In the genomic region with DNA sequence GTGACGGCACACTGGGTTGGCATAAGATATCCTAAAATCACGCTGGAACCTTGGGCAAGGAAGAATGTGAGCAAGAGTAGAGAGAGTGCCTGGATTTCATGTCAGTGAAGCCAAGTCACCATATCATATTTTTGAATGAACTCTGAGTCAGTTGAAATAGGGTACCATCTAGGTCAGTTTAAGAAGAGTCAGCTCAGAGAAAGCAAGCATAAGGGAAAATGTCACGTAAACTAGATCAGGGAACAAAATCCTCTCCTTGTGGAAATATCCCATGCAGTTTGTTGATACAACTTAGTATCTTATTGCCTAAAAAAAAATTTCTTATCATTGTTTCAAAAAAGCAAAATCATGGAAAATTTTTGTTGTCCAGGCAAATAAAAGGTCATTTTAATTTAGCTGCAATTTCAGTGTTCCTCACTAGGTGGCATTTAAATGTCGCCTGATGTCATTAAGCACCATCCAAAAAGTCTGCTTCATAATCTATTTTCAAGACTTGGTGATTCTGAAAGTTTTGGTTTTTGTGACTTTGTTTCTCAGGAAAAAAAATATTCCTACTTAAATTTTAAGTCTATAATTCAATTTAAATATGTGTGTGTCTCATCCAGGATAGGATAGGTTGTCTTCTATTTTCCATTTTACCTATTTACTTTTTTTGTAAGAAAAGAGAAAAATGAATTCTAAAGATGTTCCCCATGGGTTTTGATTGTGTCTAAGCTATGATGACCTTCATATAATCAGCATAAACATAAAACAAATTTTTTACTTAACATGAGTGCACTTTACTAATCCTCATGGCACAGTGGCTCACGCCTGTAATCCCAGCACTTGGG, we compare ENCODE assay signal across 8 cellular contexts. TPM values are rescaled to one million over a fixed set of nuclear protein-coding genes. Genes with fewer than 3 reads are reported as not detected.
A peak's percentile ranks its signal among the peaks of the same experiment; 100 is the strongest.
DNase-seq lines count a peak whose midpoint lies in the region; ATAC-seq and TF ChIP-seq lines count a peak whose summit lies in the region.

No MANE protein-coding gene starts in this region.

- peak; percentile 76 to 79 for TF ChIP-seq CTCF in brain (conservative IDR thresholded peaks at IDR 0.05)
- TF ChIP-seq CTCF in lower leg skin (IDR thresholded peaks at IDR 0.05): no peak

- DNase-seq in COR-L47 (lab: John Stamatoyannopoulos, UW) (peak; percentile 31), NCI-H748 (lab: John Stamatoyannopoulos, UW; ENCODE audit: unreplicated experiment) (peak; percentile 60), left colon (no peak), lower leg skin (ENCODE audit: low spot score in 2 of 2) (no peak)
- no peak for DNase-seq in stimulated activated CD4-positive, alpha-beta T cell treated with anti-CD3 and anti-CD28 coated beads, Interleukin-4, amount 100 ng/mL, for 4 hours

- H3K4me1 Mint-ChIP-seq in brain: no peaks in the 10 kb centered on the region

- H3K27ac Mint-ChIP-seq in brain: no peak overlapping the region

- TF ChIP-seq POLR2A in lower leg skin (IDR thresholded peaks at IDR 0.05): no peak

- 70 to 71% methylated on average over 5 of the region's 5 CpGs for WGBS in lower leg skin, 2 donors

- H3K4me3 ChIP-seq in lower leg skin (ENCODE audit: low read depth, poor library complexity, severe bottlenecking): no peak overlapping the region

- intact Hi-C loops in left colon (cut with DNase I, micrococcal nuclease) (loop anchor here in 1 of 2 donors (5.0 kb wide), 1 partner anchor 145 kb away; no protein-coding TSS in a partner anchor), lower leg skin (cut with DNase I; ENCODE audit: low total_unique reads) (loop anchor here (5.0 kb wide), 1 partner anchor 145 kb away; no protein-coding TSS in a partner anchor)

- no peaks in the 10 kb centered on the region for H3K36me3 Mint-ChIP-seq in brain

- ATAC-seq in GM21515 (IDR thresholded peaks at IDR 0.05; ENCODE audit: unreplicated experiment) (peak; percentile 67), left colon (peak; percentile 47), GM18909 (IDR thresholded peaks at IDR 0.05; ENCODE audit: poor library complexity, unreplicated experiment) (no peak)

- H3K27me3 Mint-ChIP-seq in brain: peaks cover 5% of the 10 kb centered on the region

- H3K9me3 Mint-ChIP-seq in brain: peaks cover 5 to 21% (median 13%) of the 10 kb centered on the region in 5 experiments

- no peak overlapping the region for H3K4me3 Mint-ChIP-seq in brain

RNA-seq across cellular contexts. Expression of a gene that starts 19.6 kb away (rescaled TPM):
- 2.4 TPM for polyA plus RNA-seq in brain (ENCODE audit: insufficient read depth, low read depth, low replicate concordance)
- total RNA-seq in left colon (10 to 100 TPM in 1 of 2 donors, 1 to 10 TPM in 1; 7.8 to 10.9 TPM), lower leg skin (1 to 10 TPM in 1 of 4 donors, under 1 TPM in 2, not detected in 1; 0.08 to 1.5 (median 0.45) TPM)

RNA-seq across cellular contexts. Expression of a gene that starts 20.1 kb away (rescaled TPM):
- polyA plus RNA-seq in brain (ENCODE audit: insufficient read depth, low read depth, low replicate concordance): 27.5 TPM
- 10 to 100 TPM; 20.7 to 21.2 TPM for total RNA-seq in left colon
- total RNA-seq in lower leg skin: 10 to 100 TPM in 1 of 4 donors, 1 to 10 TPM in 3; 5.2 to 10.9 (median 7.6) TPM

RNA-seq across cellular contexts. Expression of a gene that starts 31.4 kb away (rescaled TPM):
- polyA plus RNA-seq in brain (ENCODE audit: insufficient read depth, low read depth, low replicate concordance): 5.9 TPM
- total RNA-seq in left colon: 10 to 100 TPM in 1 of 2 donors, 1 to 10 TPM in 1; 4.6 to 12.0 TPM
- 1 to 10 TPM in 3 of 4 donors, under 1 TPM in 1; 0.30 to 3.7 (median 2.3) TPM for total RNA-seq in lower leg skin

Comparison
In these comparisons a context has a peak if more than half of its experiments do, and no peak if none do; other contexts are left out.
1. DNase-seq: peak in COR-L47 (single experiment) and NCI-H748 (single experiment); none in left colon (0 of 2), stimulated activated CD4-positive, alpha-beta T cell treated with anti-CD3 and anti-CD28 coated beads, Interleukin-4, amount 100 ng/mL, for 4 hours (0 of 2) and lower leg skin (0 of 2).
2. CTCF ChIP-seq: peak in brain (2 of 2); none in lower leg skin (0 of 3).